Comparison of ENCODE assay signal across 8 cellular contexts in genomic region chr14:68794856-68795601, GRCh38. TPM values are rescaled to one million over a fixed set of nuclear protein-coding genes. Genes with fewer than 3 reads are reported as not detected.
DNase-seq lines count a peak whose midpoint lies in the region; ATAC-seq, FAIRE-seq and TF ChIP-seq lines count a peak whose summit lies in the region.

No MANE protein-coding gene starts in this region.

- TF ChIP-seq CTCF in bronchial epithelial cell (IDR thresholded peaks at IDR 0.05; ENCODE audit: insufficient read depth, low read length, severe bottlenecking) (no peak), kidney epithelial cell (IDR thresholded peaks at IDR 0.05; ENCODE audit: insufficient read depth, low read length, poor library complexity, severe bottlenecking) (no peak)

- no peaks in the 10 kb centered on the region for H3K27me3 Mint-ChIP-seq in activated CD4-positive, alpha-beta T cell treated with anti-CD3 and anti-CD28 coated beads for 36 hours

- H3K9me3 ChIP-seq in SJSA1 (replicated peaks): no peaks in the 10 kb centered on the region

- CTCF ChIA-PET in activated CD4-positive, alpha-beta T cell treated with anti-CD3 and anti-CD28 coated beads for 36 hours (lab: Charles Lee): interaction anchor here (0.6 to 5.5 kb wide), 8 partner anchors 9 to 589 kb away, joined by 3 to 44 read pairs (median 3); no protein-coding TSS in a partner anchor

- H3K27ac ChIP-seq in SJSA1: peak overlapping the region; percentile 98

- peak overlapping the region; percentile 100 for H3K27ac Mint-ChIP-seq in activated CD4-positive, alpha-beta T cell treated with anti-CD3 and anti-CD28 coated beads for 36 hours

- peaks cover 45% of the 10 kb centered on the region for H3K4me1 Mint-ChIP-seq in activated CD4-positive, alpha-beta T cell treated with anti-CD3 and anti-CD28 coated beads for 36 hours

- peaks cover 28% of the 10 kb centered on the region for H3K4me1 ChIP-seq in SJSA1 (replicated peaks)

- H3K27me3 ChIP-seq in SJSA1 (replicated peaks) (no peaks in the 10 kb centered on the region), bronchial epithelial cell (ENCODE audit: control insufficient read depth, insufficient read depth, low read length) (no peaks in the 10 kb centered on the region), kidney epithelial cell (ENCODE audit: control insufficient read depth, insufficient read depth, low read length) (no peaks in the 10 kb centered on the region)

- DNase-seq in activated CD4-positive, alpha-beta T cell treated with anti-CD3 and anti-CD28 coated beads for 36 hours: peak; percentile 73
- no peak for DNase-seq in activated CD4-positive, alpha-beta T cell treated with anti-CD3 and anti-CD28 coated beads for 1 hour
- DNase-seq in SJSA1 (ENCODE audit: low read depth in 1 of 2, low spot score in 2 of 2) (peak; percentile 78 to 84), bronchial epithelial cell (ENCODE audit: low read depth) (peak; percentile 56), kidney epithelial cell (ENCODE audit: low read depth) (no peak), epidermal melanocyte (ENCODE audit: insufficient read length, low spot score) (no peak), HPDE6-E6E7 (ENCODE audit: extremely low spot score) (no peak)
- peak; percentile 50 to 52 for DNase-seq in stimulated activated CD4-positive, alpha-beta T cell treated with anti-CD3 and anti-CD28 coated beads, Interleukin-1b, Interleukin-23, amount 100 ng/mL, for 4 hours (ENCODE audit: low read depth in 2 of 2)

- peak overlapping the region; percentile 59 for H3K4me3 ChIP-seq in SJSA1
- H3K4me3 ChIP-seq in bronchial epithelial cell (ENCODE audit: low read depth, low read length): peak overlapping the region; percentile 96
- peak overlapping the region; percentile 71 for H3K4me3 ChIP-seq in kidney epithelial cell (ENCODE audit: low read depth, low read length)

- H3K9me3 Mint-ChIP-seq in activated CD4-positive, alpha-beta T cell treated with anti-CD3 and anti-CD28 coated beads for 36 hours (ENCODE audit: low read depth): peaks cover 4% of the 10 kb centered on the region

- peaks cover 35% of the 10 kb centered on the region for H3K36me3 Mint-ChIP-seq in activated CD4-positive, alpha-beta T cell treated with anti-CD3 and anti-CD28 coated beads for 36 hours (ENCODE audit: low read depth)

- ATAC-seq in activated CD4-positive, alpha-beta T cell treated with anti-CD3 and anti-CD28 coated beads for 36 hours: no peak

- POLR2A ChIA-PET in activated CD4-positive, alpha-beta T cell treated with anti-CD3 and anti-CD28 coated beads for 36 hours (lab: Charles Lee): interaction anchor here (0.6 to 3.0 kb wide), 10 partner anchors 13 to 584 kb away, joined by 3 to 24 read pairs (median 6); no protein-coding TSS in a partner anchor

- intact Hi-C loops in activated CD4-positive, alpha-beta T cell treated with anti-CD3 and anti-CD28 coated beads for 36 hours (cut with DNase I, micrococcal nuclease): loop anchor here (1.0 to 10.0 kb wide), 14 partner anchors 14 to 1553 kb away; partner anchors contain the start of genes RAD51B (in 2 of the 2), ZFYVE26 (in 2 of the 2), ACTN1 (in 1 of the 2) and DCAF5 (in 1 of the 2)

- peak overlapping the region; percentile 90 for H3K4me3 Mint-ChIP-seq in activated CD4-positive, alpha-beta T cell treated with anti-CD3 and anti-CD28 coated beads for 36 hours

- H3K36me3 ChIP-seq in SJSA1 (peaks cover 12% of the 10 kb centered on the region), bronchial epithelial cell (ENCODE audit: control insufficient read depth, insufficient read depth, low read length) (peaks cover 21% of the 10 kb centered on the region), kidney epithelial cell (ENCODE audit: control insufficient read depth, insufficient read depth, low read length) (peaks cover 8% of the 10 kb centered on the region)

- FAIRE-seq in bronchial epithelial cell (lab: Jason Lieb, UNC): no peak

RNA-seq across cellular contexts. Expression of gene ZFP36L1, which starts 2.2 kb away (rescaled TPM):
- 10 to 100 TPM; 72.1 to 96.9 TPM for total RNA-seq in activated CD4-positive, alpha-beta T cell treated with anti-CD3 and anti-CD28 coated beads for 36 hours
- total RNA-seq in SJSA1 (2014; rRNA removed; shearing (Covaris generic)): 11.0 and 22.0 TPM in 2 replicates
- total RNA-seq in bronchial epithelial cell (12.7 and 15.5 TPM in 2 replicates), kidney epithelial cell (144 and 273 TPM in 2 replicates)

Comparison
In these comparisons a context has a peak if more than half of its experiments do, and no peak if none do; other contexts are left out.
1. DNase-seq: peak in activated CD4-positive, alpha-beta T cell treated with anti-CD3 and anti-CD28 coated beads for 36 hours (single experiment), SJSA1 (2 of 2), bronchial epithelial cell (single experiment) and stimulated activated CD4-positive, alpha-beta T cell treated with anti-CD3 and anti-CD28 coated beads, Interleukin-1b, Interleukin-23, amount 100 ng/mL, for 4 hours (2 of 2); none in activated CD4-positive, alpha-beta T cell treated with anti-CD3 and anti-CD28 coated beads for 1 hour (single experiment), kidney epithelial cell (single experiment), epidermal melanocyte (single experiment) and HPDE6-E6E7 (single experiment).
2. Peak in every context shown above with its lines, with median percentiles within 50 percentile points of each other: H3K4me3 ChIP-seq.